Comparison of ENCODE assay signal across 2 cellular contexts in the genomic region with DNA sequence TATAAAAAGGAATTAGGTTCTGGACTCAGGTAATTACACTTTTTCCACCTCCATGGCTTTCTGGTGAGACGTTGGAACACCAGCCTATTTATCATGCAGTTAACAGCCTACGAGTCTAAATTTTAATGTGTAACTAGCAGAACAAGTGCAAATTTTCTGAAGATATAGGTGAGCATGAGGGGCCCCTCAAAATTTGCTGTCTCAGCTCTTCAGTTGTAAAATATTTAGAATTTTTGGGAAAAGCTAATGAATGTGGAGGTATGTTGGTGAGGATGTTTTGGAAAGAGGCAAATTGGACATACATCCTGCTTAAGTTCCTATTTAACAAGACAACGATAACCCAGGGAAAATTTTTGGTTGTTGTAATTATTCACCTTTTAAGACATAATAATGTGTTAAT.
TF ChIP-seq lines count a peak whose summit lies in the region.

No MANE protein-coding gene starts in this region.

TF ChIP-seq in HepG2, 621 proteins besides CTCF, POLR2A, EP300 and RAD21:
- TF ChIP-seq, protein P1, sequence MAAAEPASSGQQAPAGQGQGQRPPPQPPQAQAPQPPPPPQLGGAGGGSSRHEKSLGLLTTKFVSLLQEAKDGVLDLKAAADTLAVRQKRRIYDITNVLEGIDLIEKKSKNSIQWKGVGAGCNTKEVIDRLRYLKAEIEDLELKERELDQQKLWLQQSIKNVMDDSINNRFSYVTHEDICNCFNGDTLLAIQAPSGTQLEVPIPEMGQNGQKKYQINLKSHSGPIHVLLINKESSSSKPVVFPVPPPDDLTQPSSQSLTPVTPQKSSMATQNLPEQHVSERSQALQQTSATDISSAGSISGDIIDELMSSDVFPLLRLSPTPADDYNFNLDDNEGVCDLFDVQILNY (CRISPR knock-in tag; conservative IDR thresholded peaks at IDR 0.05): no peak
- TF ChIP-seq MAFK (conservative IDR thresholded peaks at IDR 0.05 in 1 of 2, IDR thresholded peaks at IDR 0.05 in 1 of 2; ENCODE audit: low read length in 2 of 2): peak; percentile 47 to 63; a peak in 2 of 4 replicates
- peak; percentile 54 for TF ChIP-seq MAFF (IDR thresholded peaks at IDR 0.05; ENCODE audit: low read depth, low read length)
TF ChIP-seq in HepG2: peak in this region for 2.

TF ChIP-seq in K562, 482 proteins besides CTCF, POLR2A, EP300 and RAD21:
- TF ChIP-seq MAFG (tag; conservative IDR thresholded peaks at IDR 0.05): peak; percentile 29; the same call in 1 of the 2 replicates
- TF ChIP-seq MAFF (IDR thresholded peaks at IDR 0.05; ENCODE audit: low read length): 0 out of 2 replicates have a peak, but pooled peaks have one; percentile 19
- peak; percentile 40; the same call in 1 of the 2 replicates for TF ChIP-seq C11orf30 (IDR thresholded peaks at IDR 0.05; ENCODE audit: low read depth)
- TF ChIP-seq, protein P2, sequence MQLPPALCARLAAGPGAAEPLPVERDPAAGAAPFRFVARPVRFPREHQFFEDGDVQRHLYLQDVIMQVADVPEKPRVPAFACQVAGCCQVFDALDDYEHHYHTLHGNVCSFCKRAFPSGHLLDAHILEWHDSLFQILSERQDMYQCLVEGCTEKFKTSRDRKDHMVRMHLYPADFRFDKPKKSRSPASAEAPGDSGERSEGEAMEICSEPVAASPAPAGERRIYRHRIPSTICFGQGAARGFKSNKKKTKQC (CRISPR knock-in tag; IDR thresholded peaks at IDR 0.05): no peak
- TF ChIP-seq ZNF316 (IDR thresholded peaks at IDR 0.05): peak; percentile 43; the same call in 1 of the 2 replicates
- no peak for TF ChIP-seq ASH1L (IDR thresholded peaks at IDR 0.05; ENCODE audit: borderline replicate concordance, low read depth, partially characterized antibody)
